8 cellular contexts compared by ENCODE assay signal in the genomic region with DNA sequence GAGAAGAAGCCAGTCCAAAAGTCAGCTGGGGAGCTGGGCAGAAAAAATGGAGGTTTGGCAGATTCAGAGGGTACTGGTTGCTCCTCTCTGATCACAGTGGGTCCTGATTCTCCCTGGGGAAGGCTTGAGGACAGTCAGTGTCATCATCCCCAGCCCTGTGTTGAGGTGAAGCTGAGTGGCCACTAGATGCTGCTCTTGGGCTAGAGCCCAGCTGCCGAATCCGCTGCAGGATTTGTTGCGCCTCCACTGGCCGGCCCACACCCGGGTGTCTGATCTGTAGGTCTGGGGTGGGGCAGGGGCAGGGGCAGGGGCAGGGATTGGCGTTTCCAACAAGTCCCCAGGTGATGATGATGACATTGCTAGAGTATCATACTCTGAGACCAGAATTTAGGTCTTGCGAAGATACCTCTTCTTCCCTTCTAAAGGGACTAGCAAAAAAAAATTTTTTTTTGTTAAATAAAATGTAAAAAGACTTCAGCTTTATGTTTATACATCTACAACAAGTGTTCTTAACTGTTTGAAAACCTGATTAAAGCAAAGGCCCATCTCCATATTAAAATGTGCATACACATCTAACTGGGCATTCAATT.
A peak's percentile ranks its signal among the peaks of the same experiment; 100 is the strongest.
DNase-seq lines count a peak whose midpoint lies in the region; ATAC-seq and TF ChIP-seq lines count a peak whose summit lies in the region.

No MANE protein-coding gene starts in this region.

- no peaks in the 10 kb centered on the region for H3K27me3 ChIP-seq in adrenal gland

- 31 to 35% (median 33%) methylated on average over 4 to 7 of the region's 7 CpGs for WGBS in adrenal gland, 4 donors

- H3K27ac ChIP-seq in adrenal gland, result no peak overlapping the region

- no peak for TF ChIP-seq POLR2A in adrenal gland (IDR thresholded peaks at IDR 0.05)

- TF ChIP-seq CTCF in adrenal gland (IDR thresholded peaks at IDR 0.05), result peak; percentile 48 to 86 (median 75)

- peaks cover 16 to 20% of the 10 kb centered on the region in 2 donors for H3K4me1 ChIP-seq in adrenal gland (replicated peaks in 1 of 2)

- H3K9me3 ChIP-seq in adrenal gland (replicated peaks in 1 of 3), result no peaks in the 10 kb centered on the region

- H3K36me3 ChIP-seq in adrenal gland (replicated peaks in 1 of 2), result peaks cover 0 to 4% of the 10 kb centered on the region in 2 donors

- H3K4me3 ChIP-seq in adrenal gland, result no peak overlapping the region

- intact Hi-C loops in adrenal gland (cut with DNase I), result loop anchor here (5.0 to 10.0 kb wide), 2 partner anchors 150 to 377 kb away; no protein-coding TSS in a partner anchor

- ATAC-seq in GM21825 (IDR thresholded peaks at IDR 0.05; ENCODE audit: unreplicated experiment), result no peak

- DNase-seq in NCI-H1436 (lab: John Stamatoyannopoulos, UW), result peak; percentile 46
- DNase-seq in NCI-H1436 treated with DMSO at 0.1 percent for 48 hours (lab: John Stamatoyannopoulos, UW), result no peak
- peak; percentile 25 for DNase-seq in NCI-H1092 treated with DMSO at 0.1 percent for 48 hours (lab: John Stamatoyannopoulos, UW)
- DNase-seq in adrenal gland, result peak; percentile 73 to 91 (median 82)
- DNase-seq in hepatic stellate cell (ENCODE audit: low spot score), result peak; percentile 93
- peak; percentile 29 for DNase-seq in stimulated activated CD8-positive, alpha-beta memory T cell treated with anti-CD3 and anti-CD28 coated beads, Interleukin-4, amount 100 ng/mL, for 48 hours
- no peak for DNase-seq in activated naive CD4-positive, alpha-beta T cell (lab: John Stamatoyannopoulos, UW)

Comparison
In these comparisons a context has a peak if more than half of its experiments do, and no peak if none do; other contexts are left out.
1. DNase-seq: peak in NCI-H1436 (single experiment), NCI-H1092 treated with DMSO at 0.1 percent for 48 hours (single experiment), adrenal gland (7 of 7), hepatic stellate cell (single experiment) and stimulated activated CD8-positive, alpha-beta memory T cell treated with anti-CD3 and anti-CD28 coated beads, Interleukin-4, amount 100 ng/mL, for 48 hours (single experiment); none in NCI-H1436 treated with DMSO at 0.1 percent for 48 hours (single experiment) and activated naive CD4-positive, alpha-beta T cell (0 of 4).